15 cellular contexts compared by ENCODE assay signal in genomic region chr2:81481242-81481993, GRCh38.
A peak's percentile ranks its signal among the peaks of the same experiment; 100 is the strongest.
DNase-seq lines count a peak whose midpoint lies in the region; ATAC-seq and TF ChIP-seq lines count a peak whose summit lies in the region.
"Had no signal": no experiment of that assay in that cellular context is flagged by ENCODE, and none has a peak within 500 bp of the region (broad histone marks: within the 10 kb centered on the region; RNA-seq: fewer than 3 reads in every experiment).

No MANE protein-coding gene starts in this region.

- no peaks in the 10 kb centered on the region for H3K9me3 ChIP-seq in SK-N-SH
- H3K9me3 ChIP-seq: Caco-2, transverse colon had no signal

- peaks cover 41% of the 10 kb centered on the region for H3K9me3 Mint-ChIP-seq in activated T-helper 2 cell treated with anti-CD3 and anti-CD28 coated beads, Interferon-gamma antibody, Interleukin-2, Interleukin-4, amounts not matched to agents 10 μg/mL and 5 μg/mL and 100 μg/mL, durations not matched to agents 14 hours and 24 hours and 36 hours
- peaks cover 19% of the 10 kb centered on the region for H3K9me3 Mint-ChIP-seq in stimulated activated effector memory CD8-positive, alpha-beta T cell treated with anti-CD3 and anti-CD28 coated beads, Interleukin-12 subunit alpha, Interleukin-12 subunit beta, amount 100 ng/mL, for 72 hours

- no peaks in the 10 kb centered on the region; a peak in 1 of 4 replicates for H3K4me1 ChIP-seq in SK-N-SH (ENCODE audit: control insufficient read depth in 1 of 2, insufficient read depth in 2 of 2, low read depth in 1 of 2, low read length in 1 of 2)
- H3K4me1 ChIP-seq: Caco-2, transverse colon had no signal

- no peak overlapping the region for H3K4me2 ChIP-seq in SK-N-SH
- H3K4me2 ChIP-seq: smooth muscle cell had no signal

- TF ChIP-seq RAD21 in SK-N-SH (IDR thresholded peaks at IDR 0.05; ENCODE audit: low read length) = no peak

- 0 out of 2 replicates have a peak, but pooled peaks cover 4% of the 10 kb centered on the region for H3K9me2 ChIP-seq in SK-N-SH

- H3F3A ChIP-seq in SK-N-SH (replicated peaks; ENCODE audit: insufficient read depth) = no peaks in the 10 kb centered on the region

- no peak overlapping the region for H3K9ac ChIP-seq in SK-N-SH

- no peaks in the 10 kb centered on the region for H3K4me1 Mint-ChIP-seq in activated T-helper 2 cell treated with anti-CD3 and anti-CD28 coated beads, Interferon-gamma antibody, Interleukin-2, Interleukin-4, amounts not matched to agents 10 μg/mL and 5 μg/mL and 100 μg/mL, durations not matched to agents 14 hours and 24 hours and 36 hours (ENCODE audit: low read depth)
- H3K4me1 Mint-ChIP-seq in stimulated activated effector memory CD8-positive, alpha-beta T cell treated with anti-CD3 and anti-CD28 coated beads, Interleukin-12 subunit alpha, Interleukin-12 subunit beta, amount 100 ng/mL, for 72 hours = no peaks in the 10 kb centered on the region

- POLR2A ChIA-PET in SK-N-SH (lab: Yijun Ruan, JAX) = no interaction called here

- intact Hi-C loops in activated T-helper 2 cell treated with anti-CD3 and anti-CD28 coated beads, Interferon-gamma antibody, Interleukin-2, Interleukin-4, amounts not matched to agents 10 μg/mL and 5 μg/mL and 100 μg/mL, durations not matched to agents 14 hours and 24 hours and 36 hours (cut with micrococcal nuclease) = no loop called here

- no peaks in the 10 kb centered on the region for H3K27me3 Mint-ChIP-seq in activated T-helper 2 cell treated with anti-CD3 and anti-CD28 coated beads, Interferon-gamma antibody, Interleukin-2, Interleukin-4, amounts not matched to agents 10 μg/mL and 5 μg/mL and 100 μg/mL, durations not matched to agents 14 hours and 24 hours and 36 hours (ENCODE audit: low read depth)

- 37% methylated on average over 20 of the region's 39 CpGs for WGBS in SK-N-SH (ENCODE audit: low lambda C conversion rate)

- H3K36me3 ChIP-seq in SK-N-SH (replicated peaks in 1 of 2; ENCODE audit: control insufficient read depth in 1 of 2, insufficient read depth in 2 of 2, low read length in 1 of 2) = no peaks in the 10 kb centered on the region
- H3K36me3 ChIP-seq: transverse colon had no signal

- DNase-seq in SK-N-SH (peak; percentile 12), NCI-H2227 treated with DMSO at 0.1 percent for 48 hours (lab: John Stamatoyannopoulos, UW) (peak; percentile 95), SKM-1 (lab: John Stamatoyannopoulos, UW; ENCODE audit: unreplicated experiment) (no peak), glomerular visceral epithelial cell (ENCODE audit: extremely low spot score) (no peak)
- DNase-seq in activated T-helper 2 cell treated with anti-CD3 and anti-CD28 coated beads, Interferon-gamma antibody, Interleukin-2, Interleukin-4, amounts not matched to agents 10 μg/mL and 5 μg/mL and 100 μg/mL, durations not matched to agents 14 hours and 24 hours and 36 hours (ENCODE audit: low spot score) = no peak
- no peak for DNase-seq in stimulated activated effector memory CD8-positive, alpha-beta T cell treated with anti-CD3 and anti-CD28 coated beads, Interleukin-12 subunit alpha, Interleukin-12 subunit beta, amount 100 ng/mL, for 72 hours (ENCODE audit: low spot score in 2 of 2)
- DNase-seq in stimulated activated CD4-positive, alpha-beta T cell treated with anti-CD3 and anti-CD28 coated beads, Interleukin-4, amount 100 ng/mL, for 1 hour = no peak
- DNase-seq: activated gamma-delta T cell; Caco-2; effector memory CD4-positive, alpha-beta T cell; transverse colon had no signal

- TF ChIP-seq CTCF in SK-N-SH (IDR thresholded peaks at IDR 0.05) = no peak

- peak overlapping the region; percentile 30 for H3K4me3 Mint-ChIP-seq in activated T-helper 2 cell treated with anti-CD3 and anti-CD28 coated beads, Interferon-gamma antibody, Interleukin-2, Interleukin-4, amounts not matched to agents 10 μg/mL and 5 μg/mL and 100 μg/mL, durations not matched to agents 14 hours and 24 hours and 36 hours (ENCODE audit: low read depth)
- H3K4me3 Mint-ChIP-seq in stimulated activated effector memory CD8-positive, alpha-beta T cell treated with anti-CD3 and anti-CD28 coated beads, Interleukin-12 subunit alpha, Interleukin-12 subunit beta, amount 100 ng/mL, for 72 hours = no peak overlapping the region

- no peaks in the 10 kb centered on the region for H3K79me2 ChIP-seq in SK-N-SH (ENCODE audit: insufficient read depth)

- no peaks in the 10 kb centered on the region for H4K20me1 ChIP-seq in SK-N-SH (ENCODE audit: insufficient read depth)

- no peaks in the 10 kb centered on the region for H3K27me3 ChIP-seq in SK-N-SH (ENCODE audit: insufficient read depth)
- H3K27me3 ChIP-seq: transverse colon had no signal

- H3K36me3 Mint-ChIP-seq in activated T-helper 2 cell treated with anti-CD3 and anti-CD28 coated beads, Interferon-gamma antibody, Interleukin-2, Interleukin-4, amounts not matched to agents 10 μg/mL and 5 μg/mL and 100 μg/mL, durations not matched to agents 14 hours and 24 hours and 36 hours (ENCODE audit: low read depth) = no peaks in the 10 kb centered on the region
- no peaks in the 10 kb centered on the region for H3K36me3 Mint-ChIP-seq in stimulated activated effector memory CD8-positive, alpha-beta T cell treated with anti-CD3 and anti-CD28 coated beads, Interleukin-12 subunit alpha, Interleukin-12 subunit beta, amount 100 ng/mL, for 72 hours

- no peak for TF ChIP-seq EP300 in SK-N-SH (IDR thresholded peaks at IDR 0.05; ENCODE audit: borderline replicate concordance in 1 of 2, low read depth in 1 of 2, low read length in 1 of 2)

- no peak overlapping the region for H3K27ac ChIP-seq in SK-N-SH (ENCODE audit: low read depth in 2 of 2, low read length in 1 of 2)
- H3K27ac ChIP-seq: HL-60, transverse colon had no signal

- no peak overlapping the region for H3K27ac Mint-ChIP-seq in activated T-helper 2 cell treated with anti-CD3 and anti-CD28 coated beads, Interferon-gamma antibody, Interleukin-2, Interleukin-4, amounts not matched to agents 10 μg/mL and 5 μg/mL and 100 μg/mL, durations not matched to agents 14 hours and 24 hours and 36 hours
- no peak overlapping the region for H3K27ac Mint-ChIP-seq in stimulated activated effector memory CD8-positive, alpha-beta T cell treated with anti-CD3 and anti-CD28 coated beads, Interleukin-12 subunit alpha, Interleukin-12 subunit beta, amount 100 ng/mL, for 72 hours

- ATAC-seq in SK-N-SH treated with all-trans-retinoic acid at 6 μM for 48 hours = no peak
- ATAC-seq in stimulated activated effector memory CD8-positive, alpha-beta T cell treated with anti-CD3 and anti-CD28 coated beads, Interleukin-12 subunit alpha, Interleukin-12 subunit beta, amount 100 ng/mL, for 72 hours = peak; percentile 44

- H2AFZ ChIP-seq in SK-N-SH (ENCODE audit: low read depth) = no peak overlapping the region

- peak overlapping the region in 1 of 2 experiments; percentile 1; a peak in 1 of 4 replicates for H3K4me3 ChIP-seq in SK-N-SH (ENCODE audit: low read depth in 2 of 2, low read length in 1 of 2)
- H3K4me3 ChIP-seq: lung, smooth muscle cell, transverse colon had no signal

- CTCF ChIA-PET in SK-N-SH (lab: Yijun Ruan, JAX) = no interaction called here

TF ChIP-seq in SK-N-SH, 30 proteins besides CTCF, POLR2A, EP300 and RAD21:
- TF ChIP-seq USF1 (IDR thresholded peaks at IDR 0.05; ENCODE audit: borderline replicate concordance, low read depth) = peak; percentile 12; the same call in 1 of the 2 replicates
- TF ChIP-seq RFX5 (IDR thresholded peaks at IDR 0.05; ENCODE audit: low read length) = no peak

TF ChIP-seq in SK-N-SH treated with all-trans-retinoic acid at 6 μM for 48 hours, 23 proteins besides CTCF, POLR2A, EP300 and RAD21:
- TF ChIP-seq ZFP30 (CRISPR knock-in tag; IDR thresholded peaks at IDR 0.05) = no peak
- TF ChIP-seq PPARA (CRISPR knock-in tag; IDR thresholded peaks at IDR 0.05; ENCODE audit: borderline replicate concordance) = no peak

Comparison
In these comparisons a context has a peak if more than half of its experiments do, and no peak if none do; other contexts are left out.
1. DNase-seq: peak in SK-N-SH (single experiment) and NCI-H2227 treated with DMSO at 0.1 percent for 48 hours (single experiment); none in activated T-helper 2 cell treated with anti-CD3 and anti-CD28 coated beads, Interferon-gamma antibody, Interleukin-2, Interleukin-4, amounts not matched to agents 10 μg/mL and 5 μg/mL and 100 μg/mL, durations not matched to agents 14 hours and 24 hours and 36 hours (single experiment), stimulated activated effector memory CD8-positive, alpha-beta T cell treated with anti-CD3 and anti-CD28 coated beads, Interleukin-12 subunit alpha, Interleukin-12 subunit beta, amount 100 ng/mL, for 72 hours (0 of 2), stimulated activated CD4-positive, alpha-beta T cell treated with anti-CD3 and anti-CD28 coated beads, Interleukin-4, amount 100 ng/mL, for 1 hour (single experiment), SKM-1 (single experiment) and glomerular visceral epithelial cell (single experiment).